In genomic region chr15:65201918-65202317, GRCh38 we compare ENCODE assay signal across 25 cellular contexts. TPM values are rescaled to one million over a fixed set of nuclear protein-coding genes. Genes with fewer than 3 reads are reported as not detected.
"Had no signal": no experiment of that assay in that cellular context is flagged by ENCODE, and none has a peak within 500 bp of the region (broad histone marks: within the 10 kb centered on the region; RNA-seq: fewer than 3 reads in every experiment).

No MANE protein-coding gene starts in this region.

- DNase-seq: activated CD4-positive, alpha-beta T cell treated with anti-CD3 and anti-CD28 coated beads for 48 hours; activated CD4-positive, alpha-beta T cell treated with anti-CD3 and anti-CD28 coated beads, Interleukin-2, amount 50 U/mL, for 48 hours; activated CD4-positive, CD25-positive, alpha-beta regulatory T cell treated with anti-CD3 and anti-CD28 coated beads, Interleukin-2, amount 50 U/mL, for 72 hours; activated CD8-positive, alpha-beta memory T cell treated with anti-CD3 and anti-CD28 coated beads, Interleukin-2, amount 10 ng/mL, durations not matched to agents 7 days and 5 days; activated gamma-delta T cell; activated naive CD4-positive, alpha-beta T cell treated with anti-CD3 and anti-CD28 coated beads for 36 hours; activated T-cell treated with anti-CD3 and anti-CD28 coated beads, Interleukin-2, amount 50 U/mL, for 24 hours; amygdala; Karpas-422; MM.1S; NCI-H1092 treated with DMSO at 0.1 percent for 48 hours; NCI-H1436 treated with DMSO at 0.1 percent for 48 hours; NCI-H1930; NCI-H526; NK-92 treated with Interleukin-12 subunit alpha and Interleukin-12 subunit beta, amount 100 ng/mL, for 24 hours; PC-3; SHP77; T-helper 17 cell; T-helper 9 cell had no signal

- H3K36me3 ChIP-seq: SJSA1 had no signal

- H3K4me1 ChIP-seq: SJSA1 had no signal

- H3K4me3 ChIP-seq: K562, SJSA1 had no signal

- H3K27ac ChIP-seq: SJSA1 had no signal

- ATAC-seq: activated CD8-positive, alpha-beta memory T cell treated with anti-CD3 and anti-CD28 coated beads, Interleukin-2, amount 10 ng/mL, durations not matched to agents 7 days and 5 days; K562; PC-3; SK-N-SH treated with all-trans-retinoic acid at 6 μM for 48 hours; T-helper 17 cell; WTC11 had no signal

- H3K9me3 ChIP-seq: SJSA1 had no signal

RNA-seq across cellular contexts. Expression of gene CILP, which starts 9.4 kb away (rescaled TPM):
- total RNA-seq: activated naive CD4-positive, alpha-beta T cell treated with anti-CD3 and anti-CD28 coated beads for 36 hours; activated T-helper 1 cell treated with anti-CD3 and anti-CD28 coated beads, Interleukin-12 subunit alpha, Interleukin-12 subunit beta, Interleukin-2, Interleukin-4 antibody, amounts not matched to agents 30 ng/mL and 10 ng/mL and 1 ng/mL, durations not matched to agents 14 hours and 24 hours and 36 hours; K562; NCI-H460; PC-3; SJSA1; WTC11 had no signal
